ENCODE assay signal across 1 cellular context in genomic region chr6:150599199-150600002, GRCh38.
TF ChIP-seq lines count a peak whose summit lies in the region.

TSS of gene PLEKHG1 (plus strand) at chr6:150599885. CDS start at chr6:150733682, 133,797 bp downstream.

TF ChIP-seq in GM12878, 131 proteins besides CTCF, POLR2A, EP300 and RAD21 (continued from another document and continues in another):
- TF ChIP-seq CEBPZ (IDR thresholded peaks at IDR 0.05; ENCODE audit: low read depth, low read length) (no peak), KAT2A (conservative IDR thresholded peaks at IDR 0.05; ENCODE audit: control insufficient read depth, low read depth, low read length) (no peak), MYB (IDR thresholded peaks at IDR 0.05; ENCODE audit: borderline replicate concordance, low read depth, low read length) (no peak), SMC3 (IDR thresholded peaks at IDR 0.05; ENCODE audit: borderline replicate concordance, low read length) (no peak), LARP7 (IDR thresholded peaks at IDR 0.05) (peak; percentile 66), JUND (IDR thresholded peaks at IDR 0.05; ENCODE audit: low read depth, low read length) (no peak), TCF3 (IDR thresholded peaks at IDR 0.05; ENCODE audit: borderline replicate concordance, insufficient read depth, low read depth, low read length) (no peak), ATF3 (IDR thresholded peaks at IDR 0.05; ENCODE audit: borderline replicate concordance, extremely low read depth, low read depth, low read length) (no peak), SMAD1 (IDR thresholded peaks at IDR 0.05; ENCODE audit: low read depth, partially characterized antibody) (no peak), ZNF622 (IDR thresholded peaks at IDR 0.05) (no peak), RAD51 (IDR thresholded peaks at IDR 0.05) (no peak), HCFC1 (IDR thresholded peaks at IDR 0.05; ENCODE audit: low read length) (no peak), SIX5 (IDR thresholded peaks at IDR 0.05; ENCODE audit: low read depth, low read length, severe bottlenecking) (no peak), STAT3 (IDR thresholded peaks at IDR 0.05; ENCODE audit: low read depth, low read length) (no peak), SRF (IDR thresholded peaks at IDR 0.05; ENCODE audit: low read depth in 2 of 2, low read length in 2 of 2) (no peak), TARDBP (IDR thresholded peaks at IDR 0.05; ENCODE audit: borderline replicate concordance) (no peak), TAF1 (IDR thresholded peaks at IDR 0.05; ENCODE audit: borderline replicate concordance, low read depth, low read length) (no peak), MYC (IDR thresholded peaks at IDR 0.05; ENCODE audit: insufficient read depth, insufficient read length, insufficient replicate concordance, low read length, severe bottlenecking) (no peak), NRF1 (conservative IDR thresholded peaks at IDR 0.05; ENCODE audit: low read depth, low read length) (no peak), IRF4 (IDR thresholded peaks at IDR 0.05; ENCODE audit: low read depth, low read length) (no peak), EGR1 (IDR thresholded peaks at IDR 0.05; ENCODE audit: borderline replicate concordance in 1 of 2, low read depth in 2 of 2, low read length in 2 of 2) (no peak), MTA3 (IDR thresholded peaks at IDR 0.05; ENCODE audit: borderline replicate concordance, low read length) (no peak), NR2C2 (IDR thresholded peaks at IDR 0.05; ENCODE audit: borderline replicate concordance, control insufficient read depth, insufficient read length, low read depth) (no peak), BMI1 (IDR thresholded peaks at IDR 0.05; ENCODE audit: borderline replicate concordance) (no peak), CREM (IDR thresholded peaks at IDR 0.05; ENCODE audit: low read depth) (peak; percentile 35; the same call in 1 of the 2 replicates)
- TF ChIP-seq, protein P1, sequence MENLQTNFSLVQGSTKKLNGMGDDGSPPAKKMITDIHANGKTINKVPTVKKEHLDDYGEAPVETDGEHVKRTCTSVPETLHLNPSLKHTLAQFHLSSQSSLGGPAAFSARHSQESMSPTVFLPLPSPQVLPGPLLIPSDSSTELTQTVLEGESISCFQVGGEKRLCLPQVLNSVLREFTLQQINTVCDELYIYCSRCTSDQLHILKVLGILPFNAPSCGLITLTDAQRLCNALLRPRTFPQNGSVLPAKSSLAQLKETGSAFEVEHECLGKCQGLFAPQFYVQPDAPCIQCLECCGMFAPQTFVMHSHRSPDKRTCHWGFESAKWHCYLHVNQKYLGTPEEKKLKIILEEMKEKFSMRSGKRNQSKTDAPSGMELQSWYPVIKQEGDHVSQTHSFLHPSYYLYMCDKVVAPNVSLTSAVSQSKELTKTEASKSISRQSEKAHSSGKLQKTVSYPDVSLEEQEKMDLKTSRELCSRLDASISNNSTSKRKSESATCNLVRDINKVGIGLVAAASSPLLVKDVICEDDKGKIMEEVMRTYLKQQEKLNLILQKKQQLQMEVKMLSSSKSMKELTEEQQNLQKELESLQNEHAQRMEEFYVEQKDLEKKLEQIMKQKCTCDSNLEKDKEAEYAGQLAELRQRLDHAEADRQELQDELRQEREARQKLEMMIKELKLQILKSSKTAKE (IDR thresholded peaks at IDR 0.05; ENCODE audit: low read depth, poor library complexity, severe bottlenecking), result no peak
- TF ChIP-seq, protein P2, sequence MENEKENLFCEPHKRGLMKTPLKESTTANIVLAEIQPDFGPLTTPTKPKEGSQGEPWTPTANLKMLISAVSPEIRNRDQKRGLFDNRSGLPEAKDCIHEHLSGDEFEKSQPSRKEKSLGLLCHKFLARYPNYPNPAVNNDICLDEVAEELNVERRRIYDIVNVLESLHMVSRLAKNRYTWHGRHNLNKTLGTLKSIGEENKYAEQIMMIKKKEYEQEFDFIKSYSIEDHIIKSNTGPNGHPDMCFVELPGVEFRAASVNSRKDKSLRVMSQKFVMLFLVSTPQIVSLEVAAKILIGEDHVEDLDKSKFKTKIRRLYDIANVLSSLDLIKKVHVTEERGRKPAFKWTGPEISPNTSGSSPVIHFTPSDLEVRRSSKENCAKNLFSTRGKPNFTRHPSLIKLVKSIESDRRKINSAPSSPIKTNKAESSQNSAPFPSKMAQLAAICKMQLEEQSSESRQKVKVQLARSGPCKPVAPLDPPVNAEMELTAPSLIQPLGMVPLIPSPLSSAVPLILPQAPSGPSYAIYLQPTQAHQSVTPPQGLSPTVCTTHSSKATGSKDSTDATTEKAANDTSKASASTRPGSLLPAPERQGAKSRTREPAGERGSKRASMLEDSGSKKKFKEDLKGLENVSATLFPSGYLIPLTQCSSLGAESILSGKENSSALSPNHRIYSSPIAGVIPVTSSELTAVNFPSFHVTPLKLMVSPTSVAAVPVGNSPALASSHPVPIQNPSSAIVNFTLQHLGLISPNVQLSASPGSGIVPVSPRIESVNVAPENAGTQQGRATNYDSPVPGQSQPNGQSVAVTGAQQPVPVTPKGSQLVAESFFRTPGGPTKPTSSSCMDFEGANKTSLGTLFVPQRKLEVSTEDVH (IDR thresholded peaks at IDR 0.05; ENCODE audit: low read depth, partially characterized antibody), result no peak
- TF ChIP-seq, protein P3, sequence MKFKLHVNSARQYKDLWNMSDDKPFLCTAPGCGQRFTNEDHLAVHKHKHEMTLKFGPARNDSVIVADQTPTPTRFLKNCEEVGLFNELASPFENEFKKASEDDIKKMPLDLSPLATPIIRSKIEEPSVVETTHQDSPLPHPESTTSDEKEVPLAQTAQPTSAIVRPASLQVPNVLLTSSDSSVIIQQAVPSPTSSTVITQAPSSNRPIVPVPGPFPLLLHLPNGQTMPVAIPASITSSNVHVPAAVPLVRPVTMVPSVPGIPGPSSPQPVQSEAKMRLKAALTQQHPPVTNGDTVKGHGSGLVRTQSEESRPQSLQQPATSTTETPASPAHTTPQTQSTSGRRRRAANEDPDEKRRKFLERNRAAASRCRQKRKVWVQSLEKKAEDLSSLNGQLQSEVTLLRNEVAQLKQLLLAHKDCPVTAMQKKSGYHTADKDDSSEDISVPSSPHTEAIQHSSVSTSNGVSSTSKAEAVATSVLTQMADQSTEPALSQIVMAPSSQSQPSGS (IDR thresholded peaks at IDR 0.05; ENCODE audit: low read length), result no peak
- TF ChIP-seq, protein P4, sequence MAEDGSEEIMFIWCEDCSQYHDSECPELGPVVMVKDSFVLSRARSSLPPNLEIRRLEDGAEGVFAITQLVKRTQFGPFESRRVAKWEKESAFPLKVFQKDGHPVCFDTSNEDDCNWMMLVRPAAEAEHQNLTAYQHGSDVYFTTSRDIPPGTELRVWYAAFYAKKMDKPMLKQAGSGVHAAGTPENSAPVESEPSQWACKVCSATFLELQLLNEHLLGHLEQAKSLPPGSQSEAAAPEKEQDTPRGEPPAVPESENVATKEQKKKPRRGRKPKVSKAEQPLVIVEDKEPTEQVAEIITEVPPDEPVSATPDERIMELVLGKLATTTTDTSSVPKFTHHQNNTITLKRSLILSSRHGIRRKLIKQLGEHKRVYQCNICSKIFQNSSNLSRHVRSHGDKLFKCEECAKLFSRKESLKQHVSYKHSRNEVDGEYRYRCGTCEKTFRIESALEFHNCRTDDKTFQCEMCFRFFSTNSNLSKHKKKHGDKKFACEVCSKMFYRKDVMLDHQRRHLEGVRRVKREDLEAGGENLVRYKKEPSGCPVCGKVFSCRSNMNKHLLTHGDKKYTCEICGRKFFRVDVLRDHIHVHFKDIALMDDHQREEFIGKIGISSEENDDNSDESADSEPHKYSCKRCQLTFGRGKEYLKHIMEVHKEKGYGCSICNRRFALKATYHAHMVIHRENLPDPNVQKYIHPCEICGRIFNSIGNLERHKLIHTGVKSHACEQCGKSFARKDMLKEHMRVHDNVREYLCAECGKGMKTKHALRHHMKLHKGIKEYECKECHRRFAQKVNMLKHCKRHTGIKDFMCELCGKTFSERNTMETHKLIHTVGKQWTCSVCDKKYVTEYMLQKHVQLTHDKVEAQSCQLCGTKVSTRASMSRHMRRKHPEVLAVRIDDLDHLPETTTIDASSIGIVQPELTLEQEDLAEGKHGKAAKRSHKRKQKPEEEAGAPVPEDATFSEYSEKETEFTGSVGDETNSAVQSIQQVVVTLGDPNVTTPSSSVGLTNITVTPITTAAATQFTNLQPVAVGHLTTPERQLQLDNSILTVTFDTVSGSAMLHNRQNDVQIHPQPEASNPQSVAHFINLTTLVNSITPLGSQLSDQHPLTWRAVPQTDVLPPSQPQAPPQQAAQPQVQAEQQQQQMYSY (CRISPR knock-in tag; IDR thresholded peaks at IDR 0.05), result no peak
- TF ChIP-seq, protein P5, sequence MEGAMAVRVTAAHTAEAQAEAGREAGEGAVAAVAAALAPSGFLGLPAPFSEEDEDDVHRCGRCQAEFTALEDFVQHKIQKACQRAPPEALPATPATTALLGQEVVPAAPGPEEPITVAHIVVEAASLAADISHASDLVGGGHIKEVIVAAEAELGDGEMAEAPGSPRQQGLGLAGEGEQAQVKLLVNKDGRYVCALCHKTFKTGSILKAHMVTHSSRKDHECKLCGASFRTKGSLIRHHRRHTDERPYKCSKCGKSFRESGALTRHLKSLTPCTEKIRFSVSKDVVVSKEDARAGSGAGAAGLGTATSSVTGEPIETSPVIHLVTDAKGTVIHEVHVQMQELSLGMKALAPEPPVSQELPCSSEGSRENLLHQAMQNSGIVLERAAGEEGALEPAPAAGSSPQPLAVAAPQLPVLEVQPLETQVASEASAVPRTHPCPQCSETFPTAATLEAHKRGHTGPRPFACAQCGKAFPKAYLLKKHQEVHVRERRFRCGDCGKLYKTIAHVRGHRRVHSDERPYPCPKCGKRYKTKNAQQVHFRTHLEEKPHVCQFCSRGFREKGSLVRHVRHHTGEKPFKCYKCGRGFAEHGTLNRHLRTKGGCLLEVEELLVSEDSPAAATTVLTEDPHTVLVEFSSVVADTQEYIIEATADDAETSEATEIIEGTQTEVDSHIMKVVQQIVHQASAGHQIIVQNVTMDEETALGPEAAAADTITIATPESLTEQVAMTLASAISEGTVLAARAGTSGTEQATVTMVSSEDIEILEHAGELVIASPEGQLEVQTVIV (IDR thresholded peaks at IDR 0.05; ENCODE audit: borderline replicate concordance, partially characterized antibody), result no peak
- TF ChIP-seq, protein P6, sequence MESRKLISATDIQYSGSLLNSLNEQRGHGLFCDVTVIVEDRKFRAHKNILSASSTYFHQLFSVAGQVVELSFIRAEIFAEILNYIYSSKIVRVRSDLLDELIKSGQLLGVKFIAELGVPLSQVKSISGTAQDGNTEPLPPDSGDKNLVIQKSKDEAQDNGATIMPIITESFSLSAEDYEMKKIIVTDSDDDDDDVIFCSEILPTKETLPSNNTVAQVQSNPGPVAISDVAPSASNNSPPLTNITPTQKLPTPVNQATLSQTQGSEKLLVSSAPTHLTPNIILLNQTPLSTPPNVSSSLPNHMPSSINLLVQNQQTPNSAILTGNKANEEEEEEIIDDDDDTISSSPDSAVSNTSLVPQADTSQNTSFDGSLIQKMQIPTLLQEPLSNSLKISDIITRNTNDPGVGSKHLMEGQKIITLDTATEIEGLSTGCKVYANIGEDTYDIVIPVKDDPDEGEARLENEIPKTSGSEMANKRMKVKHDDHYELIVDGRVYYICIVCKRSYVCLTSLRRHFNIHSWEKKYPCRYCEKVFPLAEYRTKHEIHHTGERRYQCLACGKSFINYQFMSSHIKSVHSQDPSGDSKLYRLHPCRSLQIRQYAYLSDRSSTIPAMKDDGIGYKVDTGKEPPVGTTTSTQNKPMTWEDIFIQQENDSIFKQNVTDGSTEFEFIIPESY (IDR thresholded peaks at IDR 0.05), result no peak
- TF ChIP-seq, protein P7, sequence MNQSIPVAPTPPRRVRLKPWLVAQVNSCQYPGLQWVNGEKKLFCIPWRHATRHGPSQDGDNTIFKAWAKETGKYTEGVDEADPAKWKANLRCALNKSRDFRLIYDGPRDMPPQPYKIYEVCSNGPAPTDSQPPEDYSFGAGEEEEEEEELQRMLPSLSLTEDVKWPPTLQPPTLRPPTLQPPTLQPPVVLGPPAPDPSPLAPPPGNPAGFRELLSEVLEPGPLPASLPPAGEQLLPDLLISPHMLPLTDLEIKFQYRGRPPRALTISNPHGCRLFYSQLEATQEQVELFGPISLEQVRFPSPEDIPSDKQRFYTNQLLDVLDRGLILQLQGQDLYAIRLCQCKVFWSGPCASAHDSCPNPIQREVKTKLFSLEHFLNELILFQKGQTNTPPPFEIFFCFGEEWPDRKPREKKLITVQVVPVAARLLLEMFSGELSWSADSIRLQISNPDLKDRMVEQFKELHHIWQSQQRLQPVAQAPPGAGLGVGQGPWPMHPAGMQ (IDR thresholded peaks at IDR 0.05; ENCODE audit: borderline replicate concordance), result no peak
- TF ChIP-seq, protein P8, sequence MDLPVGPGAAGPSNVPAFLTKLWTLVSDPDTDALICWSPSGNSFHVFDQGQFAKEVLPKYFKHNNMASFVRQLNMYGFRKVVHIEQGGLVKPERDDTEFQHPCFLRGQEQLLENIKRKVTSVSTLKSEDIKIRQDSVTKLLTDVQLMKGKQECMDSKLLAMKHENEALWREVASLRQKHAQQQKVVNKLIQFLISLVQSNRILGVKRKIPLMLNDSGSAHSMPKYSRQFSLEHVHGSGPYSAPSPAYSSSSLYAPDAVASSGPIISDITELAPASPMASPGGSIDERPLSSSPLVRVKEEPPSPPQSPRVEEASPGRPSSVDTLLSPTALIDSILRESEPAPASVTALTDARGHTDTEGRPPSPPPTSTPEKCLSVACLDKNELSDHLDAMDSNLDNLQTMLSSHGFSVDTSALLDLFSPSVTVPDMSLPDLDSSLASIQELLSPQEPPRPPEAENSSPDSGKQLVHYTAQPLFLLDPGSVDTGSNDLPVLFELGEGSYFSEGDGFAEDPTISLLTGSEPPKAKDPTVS (IDR thresholded peaks at IDR 0.05; ENCODE audit: low read depth, low read length), result no peak
